ENCODE assay signal across 8 cellular contexts in genomic region chr19:1103691-1104451, GRCh38. TPM values are rescaled to one million over a fixed set of nuclear protein-coding genes. Genes with fewer than 3 reads are reported as not detected.
DNase-seq lines count a peak whose midpoint lies in the region; ATAC-seq and TF ChIP-seq lines count a peak whose summit lies in the region.

GPX4 (plus strand) TSS chr19:1103994; CDS start chr19:1104044, 50 bp downstream.

- H3K36me3 Mint-ChIP-seq in activated T-cell treated with anti-CD3 and anti-CD28 coated beads, Interleukin-2, amount 50 U/mL, for 24 hours (ENCODE audit: low read depth) = peaks cover 28% of the 10 kb centered on the region

- no peaks in the 10 kb centered on the region for H3K9me3 ChIP-seq in mucosa of stomach (ENCODE audit: control insufficient read depth, low read length)

- H3K9ac ChIP-seq in mucosa of stomach (ENCODE audit: low read length) = peak within 1 kb of the TSS; percentile 59

- peaks cover 49% of the 10 kb centered on the region for H3K4me1 Mint-ChIP-seq in activated T-cell treated with anti-CD3 and anti-CD28 coated beads, Interleukin-2, amount 50 U/mL, for 24 hours (ENCODE audit: low read depth)

- H3K4me3 Mint-ChIP-seq in activated T-cell treated with anti-CD3 and anti-CD28 coated beads, Interleukin-2, amount 50 U/mL, for 24 hours = peak within 1 kb of the TSS; percentile 82

- H3K36me3 ChIP-seq in mucosa of stomach (ENCODE audit: control insufficient read depth, insufficient read depth, low read length) = no peaks in the 10 kb centered on the region

- peaks cover 49% of the 10 kb centered on the region for H3K4me1 ChIP-seq in mucosa of stomach (ENCODE audit: control insufficient read depth, insufficient read depth, low read length)

- peak; percentile 55 for ATAC-seq in GM21619 (IDR thresholded peaks at IDR 0.05; ENCODE audit: unreplicated experiment)

- peak within 1 kb of the TSS; percentile 93 for H3K27ac Mint-ChIP-seq in activated T-cell treated with anti-CD3 and anti-CD28 coated beads, Interleukin-2, amount 50 U/mL, for 24 hours

- no peaks in the 10 kb centered on the region for H3K27me3 Mint-ChIP-seq in activated T-cell treated with anti-CD3 and anti-CD28 coated beads, Interleukin-2, amount 50 U/mL, for 24 hours

- peaks cover 3% of the 10 kb centered on the region for H3K9me3 Mint-ChIP-seq in activated T-cell treated with anti-CD3 and anti-CD28 coated beads, Interleukin-2, amount 50 U/mL, for 24 hours

- in situ Hi-C loops in KBM-7 (cut with MboI; ENCODE audit: low pct_unique_long_range_greater_than_20kb, low sequenced_read_pairs) = no loop called here

- DNase-seq in DMS153 (lab: John Stamatoyannopoulos, UW) = peak; percentile 91
- DNase-seq in KBM-7 = peak; percentile 99
- peak; percentile 97 for DNase-seq in activated T-cell treated with anti-CD3 and anti-CD28 coated beads, Interleukin-2, amount 50 U/mL, for 24 hours
- peak; percentile 100 for DNase-seq in erythroblast (lab: John Stamatoyannopoulos, UW)
- DNase-seq in stimulated activated CD8-positive, alpha-beta memory T cell treated with anti-CD3 and anti-CD28 coated beads, Interleukin-7, amount 100 ng/mL, for 1 hour (ENCODE audit: low read depth in 2 of 2) = peak; percentile 97 to 98

- H3K27me3 ChIP-seq in mucosa of stomach (ENCODE audit: control insufficient read depth, insufficient read depth, low read length) = no peaks in the 10 kb centered on the region

- peak; percentile 87 for TF ChIP-seq POLR2A in erythroblast (IDR thresholded peaks at IDR 0.05; ENCODE audit: low read length)

- H3K4me3 ChIP-seq in mucosa of stomach (ENCODE audit: low read length) = no peak within 1 kb of the TSS

TF ChIP-seq in PFSK-1, 5 proteins besides CTCF, POLR2A, EP300 and RAD21:
- TF ChIP-seq, protein P1, sequence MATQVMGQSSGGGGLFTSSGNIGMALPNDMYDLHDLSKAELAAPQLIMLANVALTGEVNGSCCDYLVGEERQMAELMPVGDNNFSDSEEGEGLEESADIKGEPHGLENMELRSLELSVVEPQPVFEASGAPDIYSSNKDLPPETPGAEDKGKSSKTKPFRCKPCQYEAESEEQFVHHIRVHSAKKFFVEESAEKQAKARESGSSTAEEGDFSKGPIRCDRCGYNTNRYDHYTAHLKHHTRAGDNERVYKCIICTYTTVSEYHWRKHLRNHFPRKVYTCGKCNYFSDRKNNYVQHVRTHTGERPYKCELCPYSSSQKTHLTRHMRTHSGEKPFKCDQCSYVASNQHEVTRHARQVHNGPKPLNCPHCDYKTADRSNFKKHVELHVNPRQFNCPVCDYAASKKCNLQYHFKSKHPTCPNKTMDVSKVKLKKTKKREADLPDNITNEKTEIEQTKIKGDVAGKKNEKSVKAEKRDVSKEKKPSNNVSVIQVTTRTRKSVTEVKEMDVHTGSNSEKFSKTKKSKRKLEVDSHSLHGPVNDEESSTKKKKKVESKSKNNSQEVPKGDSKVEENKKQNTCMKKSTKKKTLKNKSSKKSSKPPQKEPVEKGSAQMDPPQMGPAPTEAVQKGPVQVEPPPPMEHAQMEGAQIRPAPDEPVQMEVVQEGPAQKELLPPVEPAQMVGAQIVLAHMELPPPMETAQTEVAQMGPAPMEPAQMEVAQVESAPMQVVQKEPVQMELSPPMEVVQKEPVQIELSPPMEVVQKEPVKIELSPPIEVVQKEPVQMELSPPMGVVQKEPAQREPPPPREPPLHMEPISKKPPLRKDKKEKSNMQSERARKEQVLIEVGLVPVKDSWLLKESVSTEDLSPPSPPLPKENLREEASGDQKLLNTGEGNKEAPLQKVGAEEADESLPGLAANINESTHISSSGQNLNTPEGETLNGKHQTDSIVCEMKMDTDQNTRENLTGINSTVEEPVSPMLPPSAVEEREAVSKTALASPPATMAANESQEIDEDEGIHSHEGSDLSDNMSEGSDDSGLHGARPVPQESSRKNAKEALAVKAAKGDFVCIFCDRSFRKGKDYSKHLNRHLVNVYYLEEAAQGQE (IDR thresholded peaks at IDR 0.05; ENCODE audit: insufficient read depth in 1 of 2, low read depth in 2 of 2, low read length in 2 of 2) = no peak
- TF ChIP-seq TAF1 (IDR thresholded peaks at IDR 0.05; ENCODE audit: borderline replicate concordance, insufficient read depth, low read length) (peak; percentile 97), FOXP2 (optimal IDR thresholded peaks at IDR 0.05; ENCODE audit: borderline replicate concordance, extremely low read depth, extremely low read length, insufficient read depth) (peak; percentile 71), SIN3A (IDR thresholded peaks at IDR 0.05; ENCODE audit: borderline replicate concordance, insufficient read depth, low read length) (peak; percentile 63; the same call in 1 of the 2 replicates), POLR2AphosphoS5 (IDR thresholded peaks at IDR 0.05; ENCODE audit: low read depth, low read length) (peak; percentile 95)

RNA-seq across cellular contexts. Expression of gene GPX4, which starts in this region (rescaled TPM):
- polyA plus RNA-seq in PFSK-1 (2012; ENCODE audit: insufficient read length, low read depth) = 1,125 TPM
